ENCODE assay signal across 1 cellular context in genomic region chr16:10405386-10405939, GRCh38.
TF ChIP-seq lines count a peak whose summit lies in the region.

No MANE protein-coding gene starts in this region.

TF ChIP-seq in HepG2, 621 proteins besides CTCF, POLR2A, EP300 and RAD21 (continued from another document and continues in another):
- peak; percentile 58; the same call in 1 of the 2 replicates for TF ChIP-seq RARA (CRISPR knock-in tag; IDR thresholded peaks at IDR 0.05)
- TF ChIP-seq ZNF747 (CRISPR knock-in tag; IDR thresholded peaks at IDR 0.05; ENCODE audit: borderline replicate concordance), result no peak
- no peak for TF ChIP-seq MLLT10 (CRISPR knock-in tag; IDR thresholded peaks at IDR 0.05)
- no peak for TF ChIP-seq BRCA1 (CRISPR knock-in tag; IDR thresholded peaks at IDR 0.05)
- no peak for TF ChIP-seq ZNF10 (CRISPR knock-in tag; IDR thresholded peaks at IDR 0.05; ENCODE audit: borderline replicate concordance, low read depth)
- no peak for TF ChIP-seq ZNF124 (CRISPR knock-in tag; IDR thresholded peaks at IDR 0.05)
- TF ChIP-seq PHF5A (CRISPR knock-in tag; IDR thresholded peaks at IDR 0.05; ENCODE audit: low read depth, unreplicated experiment), result peak; percentile 35
- TF ChIP-seq ZBTB40 (IDR thresholded peaks at IDR 0.05), result no peak
- no peak for TF ChIP-seq ZBTB40 (CRISPR knock-in tag; IDR thresholded peaks at IDR 0.05)
- no peak for TF ChIP-seq NCOA5 (CRISPR knock-in tag; IDR thresholded peaks at IDR 0.05)
- no peak for TF ChIP-seq FOSL1 (CRISPR knock-in tag; IDR thresholded peaks at IDR 0.05; ENCODE audit: borderline replicate concordance)
- TF ChIP-seq TEAD2 (CRISPR knock-in tag; IDR thresholded peaks at IDR 0.05), result no peak
- TF ChIP-seq ZKSCAN1 (IDR thresholded peaks at IDR 0.05; ENCODE audit: low read length), result no peak
- TF ChIP-seq NFYB (CRISPR knock-in tag; IDR thresholded peaks at IDR 0.05), result no peak
- no peak for TF ChIP-seq ZNF563 (CRISPR knock-in tag; IDR thresholded peaks at IDR 0.05)
- peak; percentile 79 for TF ChIP-seq ARID5B (CRISPR knock-in tag; IDR thresholded peaks at IDR 0.05)
- no peak for TF ChIP-seq ASH2L (IDR thresholded peaks at IDR 0.05; ENCODE audit: insufficient read length, low read depth, low read length)
- 0 out of 2 replicates have a peak, but pooled peaks have one; percentile 8 for TF ChIP-seq GABPB1 (CRISPR knock-in tag; IDR thresholded peaks at IDR 0.05)
- TF ChIP-seq JUNB (CRISPR knock-in tag; IDR thresholded peaks at IDR 0.05; ENCODE audit: borderline replicate concordance), result no peak
- TF ChIP-seq PITX1 (CRISPR knock-in tag; IDR thresholded peaks at IDR 0.05), result no peak
- TF ChIP-seq ZNF292 (CRISPR knock-in tag; IDR thresholded peaks at IDR 0.05; ENCODE audit: borderline replicate concordance, low read depth), result no peak
- no peak for TF ChIP-seq RBM39 (IDR thresholded peaks at IDR 0.05; ENCODE audit: low read depth, low read length, poor library complexity, severe bottlenecking)
- peak; percentile 40; the same call in 1 of the 2 replicates for TF ChIP-seq MEF2D (CRISPR knock-in tag; IDR thresholded peaks at IDR 0.05)
- TF ChIP-seq KLF16 (CRISPR knock-in tag; IDR thresholded peaks at IDR 0.05), result no peak
- TF ChIP-seq ZC3H4 (CRISPR knock-in tag; IDR thresholded peaks at IDR 0.05; ENCODE audit: borderline replicate concordance), result no peak
- TF ChIP-seq ZGPAT (CRISPR knock-in tag; IDR thresholded peaks at IDR 0.05), result no peak
- no peak for TF ChIP-seq ZBTB26 (CRISPR knock-in tag; IDR thresholded peaks at IDR 0.05; ENCODE audit: borderline replicate concordance)
- no peak for TF ChIP-seq MBNL3 (CRISPR knock-in tag; conservative IDR thresholded peaks at IDR 0.05)
- TF ChIP-seq UBTF (CRISPR knock-in tag; IDR thresholded peaks at IDR 0.05), result no peak
- TF ChIP-seq TCF7L2 (IDR thresholded peaks at IDR 0.05; ENCODE audit: low read depth, low read length), result no peak
- no peak for TF ChIP-seq ATF7-NPFF (CRISPR knock-in tag; IDR thresholded peaks at IDR 0.05; ENCODE audit: low read depth)
- no peak for TF ChIP-seq ZNF382 (CRISPR knock-in tag; IDR thresholded peaks at IDR 0.05; ENCODE audit: borderline replicate concordance)
- TF ChIP-seq TSC22D2 (CRISPR knock-in tag; IDR thresholded peaks at IDR 0.05; ENCODE audit: borderline replicate concordance), result no peak
- TF ChIP-seq TAF15 (IDR thresholded peaks at IDR 0.05; ENCODE audit: low read depth, low read length, poor library complexity, severe bottlenecking), result no peak
- TF ChIP-seq ZNF276 (CRISPR knock-in tag; IDR thresholded peaks at IDR 0.05; ENCODE audit: low read depth), result no peak
- TF ChIP-seq HNRNPL (IDR thresholded peaks at IDR 0.05; ENCODE audit: low read depth, low read length), result no peak
- TF ChIP-seq SOX6 (IDR thresholded peaks at IDR 0.05), result no peak
- peak; percentile 73 for TF ChIP-seq SOX6 (CRISPR knock-in tag; IDR thresholded peaks at IDR 0.05)
- TF ChIP-seq MIER3 (CRISPR knock-in tag; IDR thresholded peaks at IDR 0.05; ENCODE audit: borderline replicate concordance), result no peak
- no peak for TF ChIP-seq DBP (CRISPR knock-in tag; IDR thresholded peaks at IDR 0.05; ENCODE audit: not compliant biosample characterization)
- no peak for TF ChIP-seq ZNF337 (CRISPR knock-in tag; IDR thresholded peaks at IDR 0.05; ENCODE audit: borderline replicate concordance, low read depth)
- TF ChIP-seq NCOA2 (CRISPR knock-in tag; IDR thresholded peaks at IDR 0.05), result no peak; the same call in 1 of the 2 replicates
- TF ChIP-seq YEATS2 (CRISPR knock-in tag; IDR thresholded peaks at IDR 0.05; ENCODE audit: borderline replicate concordance), result no peak
